8 cellular contexts compared by ENCODE assay signal in genomic region chr12:132445884-132446471, GRCh38. TPM values are rescaled to one million over a fixed set of nuclear protein-coding genes. Genes with fewer than 3 reads are reported as not detected.
DNase-seq lines count a peak whose midpoint lies in the region; FAIRE-seq and TF ChIP-seq lines count a peak whose summit lies in the region.

No MANE protein-coding gene starts in this region.

- intact Hi-C loops in kidney (cut with DNase I): no loop called here

- no peak for TF ChIP-seq CTCF in AG09309 (IDR thresholded peaks at IDR 0.05; ENCODE audit: control insufficient read depth, insufficient read depth, low read depth, low read length, missing control alignments)
- no peak for TF ChIP-seq CTCF in LNCaP clone FGC (IDR thresholded peaks at IDR 0.05; ENCODE audit: control insufficient read depth, extremely low read depth, insufficient read depth)
- no peak for TF ChIP-seq CTCF in brain microvascular endothelial cell (IDR thresholded peaks at IDR 0.05; ENCODE audit: low read depth, low read length, missing control alignments)
- no peak for TF ChIP-seq CTCF in kidney (IDR thresholded peaks at IDR 0.05; ENCODE audit: borderline replicate concordance, extremely low read depth, insufficient read depth)

- no peaks in the 10 kb centered on the region for H3K9me3 ChIP-seq in kidney (ENCODE audit: control insufficient read depth in 1 of 2, low read length in 2 of 2)

- no peak for FAIRE-seq in kidney (lab: Jason Lieb, UNC)
- no peak for FAIRE-seq in frontal cortex (lab: Jason Lieb, UNC)

- in situ Hi-C loops in brain microvascular endothelial cell (cut with HindIII; ENCODE audit: low pct_ligation_motif_present, low sequenced_read_pairs): no loop called here

- no peaks in the 10 kb centered on the region for H3K4me1 ChIP-seq in kidney (ENCODE audit: control insufficient read depth in 1 of 2, insufficient read depth in 1 of 2, low read depth in 1 of 2, low read length in 2 of 2)

- peaks cover 6% of the 10 kb centered on the region for H3K27me3 ChIP-seq in brain microvascular endothelial cell (replicated peaks)

- H3K36me3 ChIP-seq in brain microvascular endothelial cell (replicated peaks) (no peaks in the 10 kb centered on the region), kidney (ENCODE audit: control insufficient read depth in 1 of 2, insufficient read depth in 2 of 2, low read length in 2 of 2) (no peaks in the 10 kb centered on the region)

- DNase-seq in AG09309 (ENCODE audit: low read depth): peak; percentile 11
- DNase-seq in LNCaP clone FGC (ENCODE audit: low read depth): peak; percentile 86
- peak; percentile 83 for DNase-seq in T follicular helper cell (ENCODE audit: low read depth)
- peak; percentile 60 for DNase-seq in brain microvascular endothelial cell
- peak; percentile 85 for DNase-seq in kidney
- DNase-seq in stimulated activated CD4-positive, alpha-beta T cell treated with anti-CD3 and anti-CD28 coated beads, TNF-alpha, amount 100 ng/mL, for 48 hours (ENCODE audit: low read depth in 3 of 3): peak in 2 of 3 donors; percentile 35 to 46
- no peak for DNase-seq in frontal cortex (ENCODE audit: low spot score in 2 of 2)
- no peak for DNase-seq in COLO829 (ENCODE audit: low spot score)

- H3K4me3 ChIP-seq in AG09309 (ENCODE audit: control insufficient read depth, low read depth, low read length): peak overlapping the region; percentile 18
- H3K4me3 ChIP-seq in LNCaP clone FGC (ENCODE audit: low read depth, low read length): peak overlapping the region; percentile 91
- peak overlapping the region; percentile 17 for H3K4me3 ChIP-seq in brain microvascular endothelial cell (ENCODE audit: low read depth, low read length)
- no peak overlapping the region for H3K4me3 ChIP-seq in kidney (ENCODE audit: low read length in 2 of 2)

- H3K27ac ChIP-seq in brain microvascular endothelial cell (no peak overlapping the region), kidney (ENCODE audit: low read depth in 2 of 2, low read length in 2 of 2) (no peak overlapping the region)

- no peak overlapping the region for H3K9ac ChIP-seq in kidney (ENCODE audit: low read length in 2 of 2)

RNA-seq across cellular contexts. Expression of gene FBRSL1, which starts 44.0 kb away (rescaled TPM):
- total RNA-seq in kidney (44.7 TPM), frontal cortex (4.1 TPM)
- 23.8 TPM for polyA plus RNA-seq in kidney (ENCODE audit: insufficient read depth, low read depth, low replicate concordance)

Comparison
In these comparisons a context has a peak if more than half of its experiments do, and no peak if none do; other contexts are left out.
1. DNase-seq: peak in AG09309 (single experiment), LNCaP clone FGC (single experiment), T follicular helper cell (single experiment), brain microvascular endothelial cell (single experiment), kidney (single experiment) and stimulated activated CD4-positive, alpha-beta T cell treated with anti-CD3 and anti-CD28 coated beads, TNF-alpha, amount 100 ng/mL, for 48 hours (2 of 3); none in frontal cortex (0 of 2) and COLO829 (single experiment).
2. H3K4me3 ChIP-seq: peak in AG09309 (single experiment), LNCaP clone FGC (single experiment) and brain microvascular endothelial cell (single experiment); none in kidney (0 of 2).